29 cellular contexts compared by ENCODE assay signal in genomic region chr21:33899199-33899598, GRCh38. TPM values are rescaled to one million over a fixed set of nuclear protein-coding genes. Genes with fewer than 3 reads are reported as not detected.
DNase-seq lines count a peak whose midpoint lies in the region; ATAC-seq, FAIRE-seq and TF ChIP-seq lines count a peak whose summit lies in the region.
"Had no signal": no experiment of that assay in that cellular context is flagged by ENCODE, and none has a peak within 500 bp of the region (broad histone marks: within the 10 kb centered on the region; RNA-seq: fewer than 3 reads in every experiment).

No MANE protein-coding gene starts in this region.

- H3K4me2 ChIP-seq in SK-N-SH (no peak overlapping the region), endothelial cell of umbilical vein (ENCODE audit: insufficient read depth, low read length) (no peak overlapping the region)

- H3K9ac ChIP-seq in SK-N-SH (no peak overlapping the region), endothelial cell of umbilical vein (replicated peaks; ENCODE audit: extremely low read depth, insufficient read depth, low read length) (no peak overlapping the region)

- FAIRE-seq in endothelial cell of umbilical vein (lab: Jason Lieb, UNC) = peak; percentile 4
- FAIRE-seq: GM12891, H54 had no signal

- ATAC-seq in SK-N-SH treated with all-trans-retinoic acid at 6 μM for 48 hours = peak; percentile 17; the same call in 2 of the 3 replicates
- ATAC-seq in HG03175 (IDR thresholded peaks at IDR 0.05; ENCODE audit: unreplicated experiment) = no peak
- ATAC-seq in HG02623 (IDR thresholded peaks at IDR 0.05; ENCODE audit: unreplicated experiment) = no peak
- ATAC-seq: activated CD4-positive, CD25-positive, alpha-beta regulatory T cell treated with anti-CD3 and anti-CD28 coated beads, Interleukin-2, amount 50 U/mL, for 24 hours; left cardiac atrium; naive thymus-derived CD8-positive, alpha-beta T cell; Panc1; stimulated activated memory B cell treated with anti-CD40 and anti-IgM and Interleukin-4, amounts not matched to agents 10 μg/mL and 1 μg/mL and 100 μg/mL, for 72 hours had no signal

- no peak for DNase-seq in SK-N-SH
- DNase-seq in endothelial cell of umbilical vein (ENCODE audit: low read depth, low spot score) = peak; percentile 28
- no peak for DNase-seq in neural crest cell (ENCODE audit: low read depth, low spot score)
- DNase-seq in Caco-2 = no peak
- no peak for DNase-seq in G401 (ENCODE audit: low spot score)
- DNase-seq: activated CD4-positive, alpha-beta memory T cell treated with anti-CD3 and anti-CD28 coated beads for 36 hours; BE2C; colonic mucosa; left cardiac atrium; naive thymus-derived CD8-positive, alpha-beta T cell; NCI-H1694 treated with DMSO at 0.1 percent for 48 hours; NCI-H2171 treated with DMSO at 0.1 percent for 48 hours; NCI-H524 treated with DMSO at 0.1 percent for 48 hours; spleen; stimulated activated CD4-positive, alpha-beta T cell treated with anti-CD3 and anti-CD28 coated beads, Interleukin-4, amount 100 ng/mL, for 1 hour; T-helper 1 cell; testis had no signal

- H3K27me3 ChIP-seq in SK-N-SH (ENCODE audit: insufficient read depth) = no peaks in the 10 kb centered on the region
- H3K27me3 ChIP-seq in endothelial cell of umbilical vein (ENCODE audit: control insufficient read depth in 2 of 2, insufficient read depth in 2 of 2, low read length in 2 of 2) = no peaks in the 10 kb centered on the region
- H3K27me3 ChIP-seq in Caco-2 (replicated peaks; ENCODE audit: control insufficient read depth, insufficient read depth, low read length) = no peaks in the 10 kb centered on the region
- H3K27me3 ChIP-seq: BE2C, brain microvascular endothelial cell, colonic mucosa, testis had no signal

- no peaks in the 10 kb centered on the region for H3K9me2 ChIP-seq in SK-N-SH

- in situ Hi-C loops in G401 (cut with HindIII; ENCODE audit: low sequenced_read_pairs) = no loop called here

- H3K4me3 Mint-ChIP-seq in neural crest cell = no peak overlapping the region
- no peak overlapping the region for H3K4me3 Mint-ChIP-seq in Caco-2 (ENCODE audit: unreplicated experiment)
- H3K4me3 Mint-ChIP-seq: activated CD4-positive, alpha-beta memory T cell treated with anti-CD3 and anti-CD28 coated beads for 36 hours; activated naive CD8-positive, alpha-beta T cell; memory B cell; naive thymus-derived CD8-positive, alpha-beta T cell; stimulated activated memory B cell treated with anti-CD40 and anti-IgM and Interleukin-4, amounts not matched to agents 10 μg/mL and 1 μg/mL and 100 μg/mL, for 72 hours had no signal

- no peaks in the 10 kb centered on the region for H3K79me2 ChIP-seq in SK-N-SH (ENCODE audit: insufficient read depth)
- no peaks in the 10 kb centered on the region for H3K79me2 ChIP-seq in endothelial cell of umbilical vein (ENCODE audit: control insufficient read depth, insufficient read depth, low read length)

- BruUV-seq in endothelial cell of umbilical vein (replicated peaks; lab: Mats Ljungman, UMichigan) = no TSS peak
- BruUV-seq in Caco-2 (replicated peaks; lab: Mats Ljungman, UMichigan) = no TSS peak

- no peak overlapping the region for H3K27ac ChIP-seq in SK-N-SH (ENCODE audit: low read depth in 2 of 2, low read length in 1 of 2)
- peak overlapping the region; percentile 13 for H3K27ac ChIP-seq in endothelial cell of umbilical vein (ENCODE audit: insufficient read depth, low read depth, low read length)
- H3K27ac ChIP-seq: 22Rv1, brain microvascular endothelial cell, colonic mucosa had no signal

- POLR2A ChIA-PET in SK-N-SH (lab: Yijun Ruan, JAX) (no interaction called here), endothelial cell of umbilical vein (lab: Charles Lee) (no interaction called here), Caco-2 (lab: Charles Lee) (no interaction called here)

- WGBS in SK-N-SH (ENCODE audit: low lambda C conversion rate) = 87% methylated on average over 5 of the region's 5 CpGs

- TF ChIP-seq RAD21 in SK-N-SH (IDR thresholded peaks at IDR 0.05; ENCODE audit: low read length) = no peak

- H3K9me1 ChIP-seq in endothelial cell of umbilical vein (replicated peaks; ENCODE audit: control insufficient read depth, extremely low read depth, insufficient read depth, low read length) = no peaks in the 10 kb centered on the region

- H3K4me1 Mint-ChIP-seq in neural crest cell (peaks cover 17% of the 10 kb centered on the region), Caco-2 (ENCODE audit: low read depth, unreplicated experiment) (peaks cover 11% of the 10 kb centered on the region)

- H3K27me3 Mint-ChIP-seq in neural crest cell (ENCODE audit: low read depth) = no peaks in the 10 kb centered on the region
- no peaks in the 10 kb centered on the region for H3K27me3 Mint-ChIP-seq in Caco-2 (ENCODE audit: insufficient read depth, unreplicated experiment)
- H3K27me3 Mint-ChIP-seq: activated naive CD8-positive, alpha-beta T cell had no signal

- no peak for TF ChIP-seq EP300 in SK-N-SH (IDR thresholded peaks at IDR 0.05; ENCODE audit: borderline replicate concordance in 1 of 2, low read depth in 1 of 2, low read length in 1 of 2)

- H3K9me3 ChIP-seq in SK-N-SH = no peaks in the 10 kb centered on the region
- no peaks in the 10 kb centered on the region for H3K9me3 ChIP-seq in endothelial cell of umbilical vein (replicated peaks; ENCODE audit: control insufficient read depth, insufficient read depth, low read length)
- H3K9me3 ChIP-seq in Caco-2 = no peaks in the 10 kb centered on the region
- H3K9me3 ChIP-seq: BE2C, colonic mucosa, spleen, testis had no signal

- H2AFZ ChIP-seq in SK-N-SH (ENCODE audit: low read depth) (no peak overlapping the region), endothelial cell of umbilical vein (ENCODE audit: low read depth, low read length) (peak overlapping the region; percentile 22)

- CTCF ChIA-PET in SK-N-SH (lab: Yijun Ruan, JAX) (interaction anchor here (0.8 to 1.9 kb wide), 2 partner anchors 25 to 293 kb away, joined by 3 to 8 read pairs; no protein-coding TSS in a partner anchor), endothelial cell of umbilical vein (lab: Charles Lee) (interaction anchor here (0.6 to 1.4 kb wide), 3 partner anchors 9 to 294 kb away, joined by 3 to 5 read pairs (median 3); no protein-coding TSS in a partner anchor), Caco-2 (lab: Charles Lee) (no interaction called here)

- peaks cover 18 to 19% of the 10 kb centered on the region in 2 experiments for H3K36me3 ChIP-seq in SK-N-SH (replicated peaks in 1 of 2; ENCODE audit: control insufficient read depth in 1 of 2, insufficient read depth in 2 of 2, low read length in 1 of 2)
- H3K36me3 ChIP-seq in endothelial cell of umbilical vein (ENCODE audit: control insufficient read depth in 2 of 2, extremely low read depth in 1 of 2, insufficient read depth in 2 of 2, low read length in 2 of 2) = peaks cover 3 to 12% of the 10 kb centered on the region in 2 experiments
- H3K36me3 ChIP-seq in Caco-2 (ENCODE audit: control insufficient read depth, insufficient read depth, low read length) = no peaks in the 10 kb centered on the region
- H3K36me3 ChIP-seq: colonic mucosa had no signal

- H3K9me3 Mint-ChIP-seq in neural crest cell = no peaks in the 10 kb centered on the region
- H3K9me3 Mint-ChIP-seq in Caco-2 (ENCODE audit: unreplicated experiment) = no peaks in the 10 kb centered on the region
- H3K9me3 Mint-ChIP-seq: activated CD4-positive, alpha-beta memory T cell treated with anti-CD3 and anti-CD28 coated beads for 36 hours; memory B cell; naive thymus-derived CD8-positive, alpha-beta T cell; stimulated activated memory B cell treated with anti-CD40 and anti-IgM and Interleukin-4, amounts not matched to agents 10 μg/mL and 1 μg/mL and 100 μg/mL, for 72 hours had no signal

- H3K4me1 ChIP-seq in SK-N-SH (ENCODE audit: control insufficient read depth in 1 of 2, insufficient read depth in 2 of 2, low read depth in 1 of 2, low read length in 1 of 2) (peaks cover 0 to 9% of the 10 kb centered on the region in 2 experiments; a peak in 2 of 4 replicates), endothelial cell of umbilical vein (ENCODE audit: control insufficient read depth, extremely low read depth, insufficient read depth, low read length) (peaks cover 30% of the 10 kb centered on the region), Caco-2 (no peaks in the 10 kb centered on the region)
- H3K4me1 ChIP-seq: colonic mucosa had no signal

- TF ChIP-seq CTCF in SK-N-SH (IDR thresholded peaks at IDR 0.05) = no peak
- no peak for TF ChIP-seq CTCF in endothelial cell of umbilical vein (IDR thresholded peaks at IDR 0.05; ENCODE audit: extremely low read depth in 1 of 2, insufficient read depth in 1 of 2, low read depth in 1 of 2, low read length in 2 of 2)
- TF ChIP-seq CTCF in neural crest cell (conservative IDR thresholded peaks at IDR 0.05) = no peak
- TF ChIP-seq CTCF in Caco-2 (IDR thresholded peaks at IDR 0.05; ENCODE audit: insufficient read depth in 1 of 2, low read depth in 1 of 2, low read length in 1 of 2, severe bottlenecking in 1 of 2, unreplicated experiment in 1 of 2) = no peak

- H3F3A ChIP-seq in SK-N-SH (replicated peaks; ENCODE audit: insufficient read depth) = peaks cover 6% of the 10 kb centered on the region

- H3K4me3 ChIP-seq in SK-N-SH (ENCODE audit: low read depth in 2 of 2, low read length in 1 of 2) (no peak overlapping the region), endothelial cell of umbilical vein (replicated peaks in 1 of 3; ENCODE audit: insufficient read depth in 1 of 3, low read depth in 1 of 3, low read length in 3 of 3) (no peak overlapping the region), Caco-2 (ENCODE audit: low read depth, low read length) (no peak overlapping the region)
- H3K4me3 ChIP-seq: colonic mucosa, spleen, testis had no signal

- intact Hi-C loops in endothelial cell of umbilical vein (cut with micrococcal nuclease) (loop anchor here (5.0 kb wide), 1 partner anchor 312 kb away; the partner anchor contains the start of gene DONSON), Caco-2 (cut with micrococcal nuclease; ENCODE audit: unreplicated experiment) (no loop called here)

- H4K20me1 ChIP-seq in SK-N-SH (ENCODE audit: insufficient read depth) (no peaks in the 10 kb centered on the region), endothelial cell of umbilical vein (replicated peaks; ENCODE audit: control insufficient read depth, extremely low read depth, insufficient read depth, low read length) (no peaks in the 10 kb centered on the region)

- dilution Hi-C loops in endothelial cell of umbilical vein (cut with MboI; ENCODE audit: extremely low pct_ligation_motif_present, low sequenced_read_pairs) = no loop called here

- H3K36me3 Mint-ChIP-seq in neural crest cell (ENCODE audit: low read depth) = peaks cover 6% of the 10 kb centered on the region
- H3K36me3 Mint-ChIP-seq in Caco-2 (ENCODE audit: insufficient read depth, unreplicated experiment) = peaks cover 36% of the 10 kb centered on the region

- H3K27ac Mint-ChIP-seq in neural crest cell (ENCODE audit: unreplicated experiment) = peak overlapping the region; percentile 90
- H3K27ac Mint-ChIP-seq in Caco-2 (ENCODE audit: unreplicated experiment) = no peak overlapping the region
- H3K27ac Mint-ChIP-seq: activated CD4-positive, alpha-beta memory T cell treated with anti-CD3 and anti-CD28 coated beads for 36 hours; activated naive CD8-positive, alpha-beta T cell; memory B cell; stimulated activated memory B cell treated with anti-CD40 and anti-IgM and Interleukin-4, amounts not matched to agents 10 μg/mL and 1 μg/mL and 100 μg/mL, for 72 hours had no signal

- TF ChIP-seq POLR2A in endothelial cell of umbilical vein (IDR thresholded peaks at IDR 0.05; ENCODE audit: low read depth, low read length) = no peak

RNA-seq across cellular contexts. Expression of gene ATP5PO, which starts 16.4 kb away (rescaled TPM):
- 148 and 167 TPM in 2 replicates for polyA plus RNA-seq in SK-N-SH (2012; rRNA removed)
- polyA plus RNA-seq in SK-N-SH (2012; cell fraction: cytosol; rRNA removed) = 191 and 217 TPM in 2 replicates
- polyA plus RNA-seq in SK-N-SH (2012; cell fraction: nucleus; rRNA removed) = 53.4 and 58.6 TPM in 2 replicates
- total RNA-seq in endothelial cell of umbilical vein = 187 and 190 TPM in 2 replicates
- 126 and 207 TPM in 2 replicates for polyA plus RNA-seq in endothelial cell of umbilical vein
- 287 and 323 TPM in 2 replicates for polyA plus RNA-seq in endothelial cell of umbilical vein (2011; cell fraction: cytosol; rRNA removed)
- polyA plus RNA-seq in endothelial cell of umbilical vein (2011; cell fraction: nucleus; rRNA removed) = 99.2 and 106 TPM in 2 replicates
- polyA plus RNA-seq in endothelial cell of umbilical vein (2012) = 254 and 279 TPM in 2 replicates
- polyA minus RNA-seq in endothelial cell of umbilical vein = 69.4 and 79.5 TPM in 2 replicates
- polyA minus RNA-seq in endothelial cell of umbilical vein (2011; cell fraction: cytosol; rRNA and poly(A)+ RNA removed) = 70.8 TPM
- polyA minus RNA-seq in endothelial cell of umbilical vein (2011; cell fraction: nucleus; rRNA and poly(A)+ RNA removed) = 25.3 and 29.9 TPM in 2 replicates
- total RNA-seq in neural crest cell = 231 and 234 TPM in 2 replicates
- 232 and 247 TPM in 2 replicates for total RNA-seq in Caco-2 (2022)
- 251 and 334 TPM in 2 replicates for total RNA-seq in G401 (2014; rRNA removed; shearing (Covaris generic))
